In the genomic region with DNA sequence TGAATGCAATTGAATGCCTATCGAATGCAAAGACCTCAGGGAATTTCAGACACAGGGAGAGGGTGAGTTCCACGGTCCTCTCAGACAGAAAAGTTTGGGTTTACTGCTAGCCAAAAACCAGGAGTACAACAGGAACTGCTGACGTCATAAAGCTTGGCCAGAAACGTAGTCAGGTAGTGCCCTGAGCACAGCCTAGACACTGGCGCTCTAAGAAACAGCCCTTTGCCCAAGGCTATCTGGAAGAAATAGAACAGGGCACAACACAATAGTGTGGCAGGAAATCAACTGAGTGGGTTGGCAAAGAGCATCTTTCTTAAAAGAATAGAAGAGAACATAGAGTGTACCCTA, we compare ENCODE assay signal across 13 cellular contexts. TPM values are rescaled to one million over a fixed set of nuclear protein-coding genes. Genes with fewer than 3 reads are reported as not detected.
DNase-seq lines count a peak whose midpoint lies in the region; ATAC-seq and TF ChIP-seq lines count a peak whose summit lies in the region.
"Had no signal": no experiment of that assay in that cellular context is flagged by ENCODE, and none has a peak within 500 bp of the region (broad histone marks: within the 10 kb centered on the region; RNA-seq: fewer than 3 reads in every experiment).

No MANE protein-coding gene starts in this region.

- CTCF ChIA-PET in MCF 10A (lab: Yijun Ruan, JAX): interaction anchor here (1.1 kb wide), 1 partner anchor 46 kb away, joined by 4 read pairs; no protein-coding TSS in a partner anchor

- no peaks in the 10 kb centered on the region for H3K27me3 ChIP-seq in neutrophil

- no peaks in the 10 kb centered on the region for H3K9me3 ChIP-seq in neutrophil

- no peak overlapping the region for H3K4me3 ChIP-seq in neutrophil (ENCODE audit: low read depth in 1 of 2, low read length in 1 of 2)

- DNase-seq in activated CD4-positive, alpha-beta T cell treated with anti-CD3 and anti-CD28 coated beads, Interleukin-2, amount 10 ng/mL, durations not matched to agents 24 days and 14 days: no peak
- DNase-seq in activated CD4-positive, alpha-beta T cell treated with anti-CD3 and anti-CD28 coated beads for 4 hours: no peak
- DNase-seq in NAMALWA (ENCODE audit: low spot score) (peak; percentile 21), MCF 10A (ENCODE audit: unreplicated experiment) (peak; percentile 33), HK-2 (ENCODE audit: unreplicated experiment) (no peak), NCI-H1930 (lab: John Stamatoyannopoulos, UW) (no peak)
- DNase-seq: CD4-positive, alpha-beta memory T cell; EL; NCI-H1105 treated with DMSO at 0.1 percent for 48 hours; SIG-M5 had no signal

- H3K36me3 ChIP-seq in neutrophil: no peaks in the 10 kb centered on the region

- ATAC-seq in GM18907 (IDR thresholded peaks at IDR 0.05; ENCODE audit: unreplicated experiment): no peak

- H3K36me3 Mint-ChIP-seq in activated CD4-positive, alpha-beta T cell treated with anti-CD3 and anti-CD28 coated beads, Interleukin-2, amount 10 ng/mL, durations not matched to agents 24 days and 14 days (ENCODE audit: low read depth): peaks cover 9% of the 10 kb centered on the region
- H3K36me3 Mint-ChIP-seq in MCF 10A (ENCODE audit: insufficient read depth, unreplicated experiment): no peaks in the 10 kb centered on the region
- H3K36me3 Mint-ChIP-seq: CD4-positive, alpha-beta memory T cell had no signal

- BruUV-seq in MCF 10A (replicated peaks; lab: Mats Ljungman, UMichigan): no TSS peak

- intact Hi-C loops in activated CD4-positive, alpha-beta T cell treated with anti-CD3 and anti-CD28 coated beads, Interleukin-2, amount 10 ng/mL, durations not matched to agents 24 days and 14 days (cut with micrococcal nuclease): loop anchor here (5.0 kb wide), 1 partner anchor 358 kb away; no protein-coding TSS in a partner anchor
- intact Hi-C loops in MCF 10A (cut with micrococcal nuclease): no loop called here

- H3K4me1 Mint-ChIP-seq in activated CD4-positive, alpha-beta T cell treated with anti-CD3 and anti-CD28 coated beads, Interleukin-2, amount 10 ng/mL, durations not matched to agents 24 days and 14 days: peaks cover 70% of the 10 kb centered on the region
- peaks cover 32% of the 10 kb centered on the region for H3K4me1 Mint-ChIP-seq in MCF 10A (ENCODE audit: insufficient read depth, unreplicated experiment)

- H3K27me3 Mint-ChIP-seq in activated CD4-positive, alpha-beta T cell treated with anti-CD3 and anti-CD28 coated beads, Interleukin-2, amount 10 ng/mL, durations not matched to agents 24 days and 14 days: no peaks in the 10 kb centered on the region
- no peaks in the 10 kb centered on the region for H3K27me3 Mint-ChIP-seq in MCF 10A (ENCODE audit: insufficient read depth, unreplicated experiment)
- H3K27me3 Mint-ChIP-seq: CD4-positive, alpha-beta memory T cell had no signal

- POLR2A ChIA-PET in MCF 10A (lab: Yijun Ruan, JAX): interaction anchor here (0.6 to 1.4 kb wide), 3 partner anchors 10 to 32 kb away, joined by 3 to 4 read pairs (median 3); no protein-coding TSS in a partner anchor

- peak overlapping the region; percentile 78 for H3K27ac ChIP-seq in neutrophil
- H3K27ac ChIP-seq: parathyroid adenoma had no signal

- H3K4me1 ChIP-seq in neutrophil (ENCODE audit: control insufficient read depth in 1 of 2, insufficient read depth in 1 of 2, low read depth in 1 of 2, low read length in 1 of 2): peaks cover 40 to 50% of the 10 kb centered on the region in 2 experiments
- H3K4me1 ChIP-seq: parathyroid adenoma had no signal

- H3K4me3 Mint-ChIP-seq in activated CD4-positive, alpha-beta T cell treated with anti-CD3 and anti-CD28 coated beads, Interleukin-2, amount 10 ng/mL, durations not matched to agents 24 days and 14 days: peak overlapping the region; percentile 29
- H3K4me3 Mint-ChIP-seq in MCF 10A (ENCODE audit: unreplicated experiment): no peak overlapping the region

- peak overlapping the region; percentile 62 for H3K27ac Mint-ChIP-seq in activated CD4-positive, alpha-beta T cell treated with anti-CD3 and anti-CD28 coated beads, Interleukin-2, amount 10 ng/mL, durations not matched to agents 24 days and 14 days
- peak overlapping the region; percentile 68 for H3K27ac Mint-ChIP-seq in MCF 10A (ENCODE audit: low read depth, unreplicated experiment)

- H3K9me3 Mint-ChIP-seq in activated CD4-positive, alpha-beta T cell treated with anti-CD3 and anti-CD28 coated beads, Interleukin-2, amount 10 ng/mL, durations not matched to agents 24 days and 14 days: peaks cover 7% of the 10 kb centered on the region
- H3K9me3 Mint-ChIP-seq in MCF 10A (ENCODE audit: unreplicated experiment): no peaks in the 10 kb centered on the region
- H3K9me3 Mint-ChIP-seq: CD4-positive, alpha-beta memory T cell had no signal

- no peak for TF ChIP-seq CTCF in MCF 10A (IDR thresholded peaks at IDR 0.05; ENCODE audit: unreplicated experiment)
- TF ChIP-seq CTCF in neutrophil (IDR thresholded peaks at IDR 0.05): no peak

RNA-seq across cellular contexts. Expression of a gene that starts 58.0 kb away (rescaled TPM):
- total RNA-seq in activated CD4-positive, alpha-beta T cell treated with anti-CD3 and anti-CD28 coated beads, Interleukin-2, amount 10 ng/mL, durations not matched to agents 24 days and 14 days: 9.8 and 10.2 TPM in 2 replicates
- 7.1 and 9.5 TPM in 2 replicates for total RNA-seq in MCF 10A (2022)

Comparison
In these comparisons a context has a peak if more than half of its experiments do, and no peak if none do; other contexts are left out.
1. DNase-seq: peak in NAMALWA (single experiment) and MCF 10A (single experiment); none in activated CD4-positive, alpha-beta T cell treated with anti-CD3 and anti-CD28 coated beads, Interleukin-2, amount 10 ng/mL, durations not matched to agents 24 days and 14 days (single experiment), activated CD4-positive, alpha-beta T cell treated with anti-CD3 and anti-CD28 coated beads for 4 hours (0 of 2), HK-2 (single experiment) and NCI-H1930 (0 of 2).